Comparison of ENCODE assay signal across 8 cellular contexts in the genomic region with DNA sequence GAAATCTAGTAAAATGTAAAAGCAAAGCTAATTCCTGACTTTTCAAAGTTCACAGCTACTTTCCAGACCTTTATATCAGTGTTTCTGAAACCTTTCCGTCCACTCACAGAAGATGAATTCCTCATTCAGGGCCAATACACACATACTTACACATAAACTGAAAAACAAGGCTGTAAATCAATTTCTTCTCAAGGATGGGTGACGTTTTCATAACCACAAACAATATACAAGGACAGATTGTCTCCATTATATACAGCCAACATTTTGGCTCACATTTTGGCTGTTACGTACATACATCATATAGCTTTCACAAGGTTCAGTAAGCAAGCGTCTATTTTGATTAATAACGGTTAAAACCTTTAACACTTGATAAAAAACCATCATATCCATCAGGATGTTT. TPM values are rescaled to one million over a fixed set of nuclear protein-coding genes. Genes with fewer than 3 reads are reported as not detected.
DNase-seq lines count a peak whose midpoint lies in the region; ATAC-seq, FAIRE-seq and TF ChIP-seq lines count a peak whose summit lies in the region.

No MANE protein-coding gene starts in this region.

- ATAC-seq in HG03095 (IDR thresholded peaks at IDR 0.05; ENCODE audit: unreplicated experiment): no peak

- H3K36me3 ChIP-seq in keratinocyte (ENCODE audit: control insufficient read depth in 2 of 2, extremely low read depth in 1 of 2, insufficient read depth in 2 of 2, low read length in 2 of 2) (peaks cover 0 to 7% of the 10 kb centered on the region in 2 experiments), tibial artery (no peaks in the 10 kb centered on the region)

- peaks cover 13% of the 10 kb centered on the region for H3K36me3 Mint-ChIP-seq in activated naive CD4-positive, alpha-beta T cell treated with anti-CD3 and anti-CD28 coated beads, Interleukin-2, amount 10 ng/mL, durations not matched to agents 7 days and 5 days
- H3K36me3 Mint-ChIP-seq in activated T-helper 2 cell treated with anti-CD3 and anti-CD28 coated beads, Interferon-gamma antibody, Interleukin-2, Interleukin-4, amounts not matched to agents 10 μg/mL and 5 μg/mL and 100 μg/mL, durations not matched to agents 14 hours and 24 hours and 36 hours (ENCODE audit: low read depth): peaks cover 15% of the 10 kb centered on the region

- H3K27me3 Mint-ChIP-seq in activated naive CD4-positive, alpha-beta T cell treated with anti-CD3 and anti-CD28 coated beads, Interleukin-2, amount 10 ng/mL, durations not matched to agents 7 days and 5 days: peaks cover 9% of the 10 kb centered on the region
- peaks cover 7% of the 10 kb centered on the region for H3K27me3 Mint-ChIP-seq in activated T-helper 2 cell treated with anti-CD3 and anti-CD28 coated beads, Interferon-gamma antibody, Interleukin-2, Interleukin-4, amounts not matched to agents 10 μg/mL and 5 μg/mL and 100 μg/mL, durations not matched to agents 14 hours and 24 hours and 36 hours (ENCODE audit: low read depth)

- no peak for TF ChIP-seq CTCF in keratinocyte (optimal IDR thresholded peaks at IDR 0.05 in 1 of 3, IDR thresholded peaks at IDR 0.05 in 1 of 3, conservative IDR thresholded peaks at IDR 0.05 in 1 of 3; ENCODE audit: extremely low read depth in 1 of 3, insufficient read depth in 2 of 3, low read length in 3 of 3)
- TF ChIP-seq CTCF in tibial artery (IDR thresholded peaks at IDR 0.05): no peak

- H3K9ac ChIP-seq in keratinocyte (ENCODE audit: control insufficient read depth, extremely low read depth, insufficient read depth, low read length): peak overlapping the region; percentile 92

- CTCF ChIA-PET in activated naive CD4-positive, alpha-beta T cell treated with anti-CD3 and anti-CD28 coated beads, Interleukin-2, amount 10 ng/mL, durations not matched to agents 7 days and 5 days (lab: Charles Lee): interaction anchor here (1.1 to 1.3 kb wide), 2 partner anchors 30 to 48 kb away, joined by 3 to 6 read pairs; no protein-coding TSS in a partner anchor

- peak overlapping the region; percentile 94 for H3K4me3 Mint-ChIP-seq in activated naive CD4-positive, alpha-beta T cell treated with anti-CD3 and anti-CD28 coated beads, Interleukin-2, amount 10 ng/mL, durations not matched to agents 7 days and 5 days
- H3K4me3 Mint-ChIP-seq in activated T-helper 2 cell treated with anti-CD3 and anti-CD28 coated beads, Interferon-gamma antibody, Interleukin-2, Interleukin-4, amounts not matched to agents 10 μg/mL and 5 μg/mL and 100 μg/mL, durations not matched to agents 14 hours and 24 hours and 36 hours (ENCODE audit: low read depth): peak overlapping the region; percentile 89

- intact Hi-C loops in activated T-helper 2 cell treated with anti-CD3 and anti-CD28 coated beads, Interferon-gamma antibody, Interleukin-2, Interleukin-4, amounts not matched to agents 10 μg/mL and 5 μg/mL and 100 μg/mL, durations not matched to agents 14 hours and 24 hours and 36 hours (cut with micrococcal nuclease): loop anchor here (2.0 to 10.0 kb wide), 4 partner anchors 19 to 1021 kb away; a partner anchor contains a TSS
- intact Hi-C loops in tibial artery (cut with DNase I; ENCODE audit: low total_unique reads): loop anchor here (10.0 kb wide), 1 partner anchor 59 kb away; a partner anchor contains a TSS

- H3K79me2 ChIP-seq in keratinocyte (ENCODE audit: control insufficient read depth, insufficient read depth, low read length): peaks cover 61% of the 10 kb centered on the region

- dilution Hi-C loops in keratinocyte (cut with MboI; ENCODE audit: extremely low pct_ligation_motif_present, low sequenced_read_pairs): no loop called here

- peaks cover 7% of the 10 kb centered on the region for H4K20me1 ChIP-seq in keratinocyte (ENCODE audit: control insufficient read depth, extremely low read depth, insufficient read depth, low read length)

- H3K9me1 ChIP-seq in keratinocyte (ENCODE audit: control insufficient read depth, extremely low read depth, insufficient read depth, low read length): no peaks in the 10 kb centered on the region

- no peak for DNase-seq in activated naive CD4-positive, alpha-beta T cell treated with anti-CD3 and anti-CD28 coated beads, Interleukin-2, amount 10 ng/mL, durations not matched to agents 7 days and 5 days
- no peak for DNase-seq in activated naive CD4-positive, alpha-beta T cell treated with anti-CD3 and anti-CD28 coated beads, Interleukin-2, amount 50 U/mL, for 16 hours
- DNase-seq in activated T-helper 2 cell treated with anti-CD3 and anti-CD28 coated beads, Interferon-gamma antibody, Interleukin-2, Interleukin-4, amounts not matched to agents 10 μg/mL and 5 μg/mL and 100 μg/mL, durations not matched to agents 14 hours and 24 hours and 36 hours (ENCODE audit: low spot score): no peak
- DNase-seq in keratinocyte (ENCODE audit: low read depth, low spot score) (no peak), tibial artery (no peak), NCI-H187 treated with DMSO at 0.1 percent for 48 hours (lab: John Stamatoyannopoulos, UW) (no peak), NCI-H82 (lab: John Stamatoyannopoulos, UW) (no peak)

- H3K4me3 ChIP-seq in keratinocyte (ENCODE audit: control insufficient read depth in 2 of 3, extremely low read depth in 1 of 3, insufficient read depth in 2 of 3, low read depth in 1 of 3, low read length in 3 of 3): peak overlapping the region; percentile 70 to 90 (median 90)
- peak overlapping the region; percentile 72 to 77 for H3K4me3 ChIP-seq in tibial artery

- H3K27ac Mint-ChIP-seq in activated naive CD4-positive, alpha-beta T cell treated with anti-CD3 and anti-CD28 coated beads, Interleukin-2, amount 10 ng/mL, durations not matched to agents 7 days and 5 days: peak overlapping the region; percentile 0
- H3K27ac Mint-ChIP-seq in activated T-helper 2 cell treated with anti-CD3 and anti-CD28 coated beads, Interferon-gamma antibody, Interleukin-2, Interleukin-4, amounts not matched to agents 10 μg/mL and 5 μg/mL and 100 μg/mL, durations not matched to agents 14 hours and 24 hours and 36 hours: peak overlapping the region; percentile 2

- no peaks in the 10 kb centered on the region for H3K9me3 ChIP-seq in keratinocyte (ENCODE audit: control insufficient read depth, low read depth, low read length)
- no peaks in the 10 kb centered on the region for H3K9me3 ChIP-seq in tibial artery

- no peak for FAIRE-seq in keratinocyte (lab: Jason Lieb, UNC)

- no peak overlapping the region for H2AFZ ChIP-seq in keratinocyte (ENCODE audit: control insufficient read depth, low read length)

- H3K9me3 Mint-ChIP-seq in activated naive CD4-positive, alpha-beta T cell treated with anti-CD3 and anti-CD28 coated beads, Interleukin-2, amount 10 ng/mL, durations not matched to agents 7 days and 5 days: no peaks in the 10 kb centered on the region
- H3K9me3 Mint-ChIP-seq in activated T-helper 2 cell treated with anti-CD3 and anti-CD28 coated beads, Interferon-gamma antibody, Interleukin-2, Interleukin-4, amounts not matched to agents 10 μg/mL and 5 μg/mL and 100 μg/mL, durations not matched to agents 14 hours and 24 hours and 36 hours: peaks cover 4% of the 10 kb centered on the region

- peak overlapping the region; percentile 94 for H3K4me2 ChIP-seq in keratinocyte (ENCODE audit: control insufficient read depth, extremely low read depth, insufficient read depth, low read depth, low read length)

- H3K4me1 Mint-ChIP-seq in activated naive CD4-positive, alpha-beta T cell treated with anti-CD3 and anti-CD28 coated beads, Interleukin-2, amount 10 ng/mL, durations not matched to agents 7 days and 5 days: peaks cover 29% of the 10 kb centered on the region
- peaks cover 22% of the 10 kb centered on the region for H3K4me1 Mint-ChIP-seq in activated T-helper 2 cell treated with anti-CD3 and anti-CD28 coated beads, Interferon-gamma antibody, Interleukin-2, Interleukin-4, amounts not matched to agents 10 μg/mL and 5 μg/mL and 100 μg/mL, durations not matched to agents 14 hours and 24 hours and 36 hours (ENCODE audit: low read depth)

- H3K27me3 ChIP-seq in keratinocyte (ENCODE audit: control insufficient read depth, extremely low read depth, insufficient read depth, low read length): no peaks in the 10 kb centered on the region
- H3K27me3 ChIP-seq in tibial artery: no peaks in the 10 kb centered on the region

- H3K27ac ChIP-seq in keratinocyte (ENCODE audit: control insufficient read depth, insufficient read depth, low read length) (peak overlapping the region; percentile 92), tibial artery (no peak overlapping the region)

- H3K4me1 ChIP-seq in keratinocyte (ENCODE audit: control insufficient read depth, extremely low read depth, insufficient read depth, low read length) (no peaks in the 10 kb centered on the region), tibial artery (peaks cover 0 to 24% (median 5%) of the 10 kb centered on the region in 4 donors)

RNA-seq across cellular contexts. Expression of a gene that starts 1.4 kb away (rescaled TPM):
- 23.4 and 24.1 TPM in 2 replicates for total RNA-seq in activated T-helper 2 cell treated with anti-CD3 and anti-CD28 coated beads, Interferon-gamma antibody, Interleukin-2, Interleukin-4, amounts not matched to agents 10 μg/mL and 5 μg/mL and 100 μg/mL, durations not matched to agents 14 hours and 24 hours and 36 hours
- polyA plus RNA-seq in keratinocyte: 31.1 to 55.5 TPM (median 34.8 TPM) in 3 replicates
- polyA plus RNA-seq in keratinocyte (2011; ENCODE audit: low read depth): 43.0 TPM
- 26.4 and 44.4 TPM in 2 replicates for polyA plus RNA-seq in keratinocyte (2011; cell fraction: cytosol; rRNA removed)
- polyA plus RNA-seq in keratinocyte (2011; cell fraction: nucleus; rRNA removed): 36.5 and 54.7 TPM in 2 replicates
- 35.7 and 40.0 TPM in 2 replicates for polyA plus RNA-seq in keratinocyte (2012; ENCODE audit: low replicate concordance)
- 17.0 to 51.6 TPM (median 32.7 TPM) in 3 replicates for polyA minus RNA-seq in keratinocyte
- 63.3 TPM for polyA minus RNA-seq in keratinocyte (2011; cell fraction: cytosol; rRNA and poly(A)+ RNA removed)
- polyA minus RNA-seq in keratinocyte (2011; cell fraction: nucleus; rRNA and poly(A)+ RNA removed): 30.7 and 53.8 TPM in 2 replicates
